In the genomic region with DNA sequence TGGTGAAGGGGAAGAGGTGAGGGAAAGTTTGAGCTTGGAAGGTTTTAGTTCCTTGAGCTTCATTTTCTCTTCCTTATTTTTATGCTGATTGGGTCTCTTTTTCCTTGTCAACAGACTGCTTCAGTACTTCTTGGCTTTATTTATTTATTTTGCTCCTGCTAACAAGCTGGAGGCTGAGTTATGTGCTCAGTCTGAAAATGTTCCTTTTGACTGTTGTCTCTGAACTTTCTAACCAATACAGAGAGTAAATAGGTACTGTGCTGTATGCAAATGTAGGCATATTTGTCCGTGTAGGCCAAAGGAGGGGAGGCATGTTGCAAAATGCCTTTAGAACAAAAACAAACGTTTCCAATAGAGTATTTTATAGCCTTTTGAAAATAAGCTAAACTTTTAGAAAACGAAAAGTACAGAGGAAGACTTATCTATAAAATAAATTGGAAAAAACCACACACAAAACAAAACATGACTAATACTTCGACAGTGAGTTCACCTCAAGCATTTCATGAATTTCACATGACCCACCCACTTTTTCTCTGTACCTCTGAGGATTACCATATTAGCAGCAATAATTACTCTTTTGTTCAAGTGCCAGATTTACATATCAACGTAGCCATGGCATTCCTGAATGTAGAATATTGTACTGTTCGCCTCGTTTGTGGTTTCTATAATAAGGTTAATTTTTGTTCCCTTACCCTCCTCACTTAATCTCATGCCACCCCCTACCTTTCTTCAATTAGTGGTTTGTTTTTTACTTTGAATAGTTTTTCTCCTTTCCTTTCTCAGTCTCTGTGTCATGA, we compare ENCODE assay signal across 1 cellular context.
TF ChIP-seq lines count a peak whose summit lies in the region.

No MANE protein-coding gene starts in this region.

TF ChIP-seq in GM12878, 131 proteins besides CTCF, POLR2A, EP300 and RAD21 (continues in another document):
- TF ChIP-seq, protein P1, sequence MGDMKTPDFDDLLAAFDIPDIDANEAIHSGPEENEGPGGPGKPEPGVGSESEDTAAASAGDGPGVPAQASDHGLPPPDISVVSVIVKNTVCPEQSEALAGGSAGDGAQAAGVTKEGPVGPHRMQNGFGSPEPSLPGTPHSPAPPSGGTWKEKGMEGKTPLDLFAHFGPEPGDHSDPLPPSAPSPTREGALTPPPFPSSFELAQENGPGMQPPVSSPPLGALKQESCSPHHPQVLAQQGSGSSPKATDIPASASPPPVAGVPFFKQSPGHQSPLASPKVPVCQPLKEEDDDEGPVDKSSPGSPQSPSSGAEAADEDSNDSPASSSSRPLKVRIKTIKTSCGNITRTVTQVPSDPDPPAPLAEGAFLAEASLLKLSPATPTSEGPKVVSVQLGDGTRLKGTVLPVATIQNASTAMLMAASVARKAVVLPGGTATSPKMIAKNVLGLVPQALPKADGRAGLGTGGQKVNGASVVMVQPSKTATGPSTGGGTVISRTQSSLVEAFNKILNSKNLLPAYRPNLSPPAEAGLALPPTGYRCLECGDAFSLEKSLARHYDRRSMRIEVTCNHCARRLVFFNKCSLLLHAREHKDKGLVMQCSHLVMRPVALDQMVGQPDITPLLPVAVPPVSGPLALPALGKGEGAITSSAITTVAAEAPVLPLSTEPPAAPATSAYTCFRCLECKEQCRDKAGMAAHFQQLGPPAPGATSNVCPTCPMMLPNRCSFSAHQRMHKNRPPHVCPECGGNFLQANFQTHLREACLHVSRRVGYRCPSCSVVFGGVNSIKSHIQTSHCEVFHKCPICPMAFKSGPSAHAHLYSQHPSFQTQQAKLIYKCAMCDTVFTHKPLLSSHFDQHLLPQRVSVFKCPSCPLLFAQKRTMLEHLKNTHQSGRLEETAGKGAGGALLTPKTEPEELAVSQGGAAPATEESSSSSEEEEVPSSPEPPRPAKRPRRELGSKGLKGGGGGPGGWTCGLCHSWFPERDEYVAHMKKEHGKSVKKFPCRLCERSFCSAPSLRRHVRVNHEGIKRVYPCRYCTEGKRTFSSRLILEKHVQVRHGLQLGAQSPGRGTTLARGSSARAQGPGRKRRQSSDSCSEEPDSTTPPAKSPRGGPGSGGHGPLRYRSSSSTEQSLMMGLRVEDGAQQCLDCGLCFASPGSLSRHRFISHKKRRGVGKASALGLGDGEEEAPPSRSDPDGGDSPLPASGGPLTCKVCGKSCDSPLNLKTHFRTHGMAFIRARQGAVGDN (IDR thresholded peaks at IDR 0.05), result 0 out of 2 replicates have a peak, but pooled peaks have one; percentile 26
- peak; percentile 59; the same call in 1 of the 2 replicates for TF ChIP-seq SPI1 (IDR thresholded peaks at IDR 0.05; ENCODE audit: borderline replicate concordance, insufficient read depth, low read depth, low read length)
- TF ChIP-seq E4F1 (IDR thresholded peaks at IDR 0.05; ENCODE audit: borderline replicate concordance, partially characterized antibody), result no peak
- peak; percentile 11 for TF ChIP-seq CUX1 (IDR thresholded peaks at IDR 0.05; ENCODE audit: insufficient replicate concordance, low read depth, low read length)
- peak in 1 of 2 experiments; percentile 80; a peak in 1 of 4 replicates for TF ChIP-seq CEBPB (IDR thresholded peaks at IDR 0.05; ENCODE audit: borderline replicate concordance in 1 of 2, low read depth in 2 of 2, low read length in 2 of 2)
- peak; percentile 84 for TF ChIP-seq JUNB (IDR thresholded peaks at IDR 0.05)
- TF ChIP-seq IKZF1 (conservative IDR thresholded peaks at IDR 0.05), result peak; percentile 46
- TF ChIP-seq RAD51 (IDR thresholded peaks at IDR 0.05), result peak; percentile 60; the same call in 1 of the 2 replicates
- TF ChIP-seq, protein P2, sequence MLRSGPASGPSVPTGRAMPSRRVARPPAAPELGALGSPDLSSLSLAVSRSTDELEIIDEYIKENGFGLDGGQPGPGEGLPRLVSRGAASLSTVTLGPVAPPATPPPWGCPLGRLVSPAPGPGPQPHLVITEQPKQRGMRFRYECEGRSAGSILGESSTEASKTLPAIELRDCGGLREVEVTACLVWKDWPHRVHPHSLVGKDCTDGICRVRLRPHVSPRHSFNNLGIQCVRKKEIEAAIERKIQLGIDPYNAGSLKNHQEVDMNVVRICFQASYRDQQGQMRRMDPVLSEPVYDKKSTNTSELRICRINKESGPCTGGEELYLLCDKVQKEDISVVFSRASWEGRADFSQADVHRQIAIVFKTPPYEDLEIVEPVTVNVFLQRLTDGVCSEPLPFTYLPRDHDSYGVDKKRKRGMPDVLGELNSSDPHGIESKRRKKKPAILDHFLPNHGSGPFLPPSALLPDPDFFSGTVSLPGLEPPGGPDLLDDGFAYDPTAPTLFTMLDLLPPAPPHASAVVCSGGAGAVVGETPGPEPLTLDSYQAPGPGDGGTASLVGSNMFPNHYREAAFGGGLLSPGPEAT (IDR thresholded peaks at IDR 0.05; ENCODE audit: low read depth), result peak; percentile 62
- TF ChIP-seq IKZF2 (IDR thresholded peaks at IDR 0.05), result peak; percentile 62 to 77; a peak in 3 of 4 replicates
- peak; percentile 93 for TF ChIP-seq MTA2 (IDR thresholded peaks at IDR 0.05; ENCODE audit: low read depth)
- no peak for TF ChIP-seq CBX5 (IDR thresholded peaks at IDR 0.05; ENCODE audit: low read depth)
- TF ChIP-seq TAF1 (IDR thresholded peaks at IDR 0.05; ENCODE audit: borderline replicate concordance, low read depth, low read length), result peak; percentile 20; the same call in 1 of the 2 replicates
- peak; percentile 54; the same call in 1 of the 2 replicates for TF ChIP-seq CBFB (IDR thresholded peaks at IDR 0.05; ENCODE audit: low read depth)
- TF ChIP-seq, protein P3, sequence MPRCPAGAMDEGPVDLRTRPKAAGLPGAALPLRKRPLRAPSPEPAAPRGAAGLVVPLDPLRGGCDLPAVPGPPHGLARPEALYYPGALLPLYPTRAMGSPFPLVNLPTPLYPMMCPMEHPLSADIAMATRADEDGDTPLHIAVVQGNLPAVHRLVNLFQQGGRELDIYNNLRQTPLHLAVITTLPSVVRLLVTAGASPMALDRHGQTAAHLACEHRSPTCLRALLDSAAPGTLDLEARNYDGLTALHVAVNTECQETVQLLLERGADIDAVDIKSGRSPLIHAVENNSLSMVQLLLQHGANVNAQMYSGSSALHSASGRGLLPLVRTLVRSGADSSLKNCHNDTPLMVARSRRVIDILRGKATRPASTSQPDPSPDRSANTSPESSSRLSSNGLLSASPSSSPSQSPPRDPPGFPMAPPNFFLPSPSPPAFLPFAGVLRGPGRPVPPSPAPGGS (IDR thresholded peaks at IDR 0.05; ENCODE audit: borderline replicate concordance, insufficient read depth, low read depth, low read length, poor library complexity, severe bottlenecking), result no peak
- peak; percentile 76 for TF ChIP-seq MEF2B (IDR thresholded peaks at IDR 0.05; ENCODE audit: partially characterized antibody, poor library complexity, severe bottlenecking)
- TF ChIP-seq, protein P4, sequence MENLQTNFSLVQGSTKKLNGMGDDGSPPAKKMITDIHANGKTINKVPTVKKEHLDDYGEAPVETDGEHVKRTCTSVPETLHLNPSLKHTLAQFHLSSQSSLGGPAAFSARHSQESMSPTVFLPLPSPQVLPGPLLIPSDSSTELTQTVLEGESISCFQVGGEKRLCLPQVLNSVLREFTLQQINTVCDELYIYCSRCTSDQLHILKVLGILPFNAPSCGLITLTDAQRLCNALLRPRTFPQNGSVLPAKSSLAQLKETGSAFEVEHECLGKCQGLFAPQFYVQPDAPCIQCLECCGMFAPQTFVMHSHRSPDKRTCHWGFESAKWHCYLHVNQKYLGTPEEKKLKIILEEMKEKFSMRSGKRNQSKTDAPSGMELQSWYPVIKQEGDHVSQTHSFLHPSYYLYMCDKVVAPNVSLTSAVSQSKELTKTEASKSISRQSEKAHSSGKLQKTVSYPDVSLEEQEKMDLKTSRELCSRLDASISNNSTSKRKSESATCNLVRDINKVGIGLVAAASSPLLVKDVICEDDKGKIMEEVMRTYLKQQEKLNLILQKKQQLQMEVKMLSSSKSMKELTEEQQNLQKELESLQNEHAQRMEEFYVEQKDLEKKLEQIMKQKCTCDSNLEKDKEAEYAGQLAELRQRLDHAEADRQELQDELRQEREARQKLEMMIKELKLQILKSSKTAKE (IDR thresholded peaks at IDR 0.05; ENCODE audit: low read depth, poor library complexity, severe bottlenecking), result peak; percentile 69
- peak; percentile 94 for TF ChIP-seq ATF2 (IDR thresholded peaks at IDR 0.05; ENCODE audit: low read length)
- TF ChIP-seq MXI1 (IDR thresholded peaks at IDR 0.05; ENCODE audit: low read depth, low read length), result peak; percentile 32; the same call in 1 of the 2 replicates
- TF ChIP-seq ATF7 (IDR thresholded peaks at IDR 0.05; ENCODE audit: low read depth), result peak; percentile 89
- peak; percentile 72; the same call in 1 of the 2 replicates for TF ChIP-seq ASH2L (IDR thresholded peaks at IDR 0.05; ENCODE audit: borderline replicate concordance, low read depth)
- peak; percentile 11; the same call in 1 of the 2 replicates for TF ChIP-seq BMI1 (IDR thresholded peaks at IDR 0.05; ENCODE audit: borderline replicate concordance)
- peak; percentile 52; the same call in 1 of the 2 replicates for TF ChIP-seq BCL11A (IDR thresholded peaks at IDR 0.05; ENCODE audit: low read depth, low read length)
- TF ChIP-seq ZSCAN29 (IDR thresholded peaks at IDR 0.05), result no peak
- peak; percentile 63; the same call in 1 of the 2 replicates for TF ChIP-seq ZBED1 (IDR thresholded peaks at IDR 0.05; ENCODE audit: borderline replicate concordance)
- 0 out of 4 replicates have a peak, but pooled peaks of 1 of the 2 experiments have one; percentile 45 for TF ChIP-seq SRF (IDR thresholded peaks at IDR 0.05; ENCODE audit: low read depth in 2 of 2, low read length in 2 of 2)
- TF ChIP-seq PKNOX1 (IDR thresholded peaks at IDR 0.05), result peak; percentile 31; the same call in 1 of the 2 replicates
- TF ChIP-seq GATAD2B (conservative IDR thresholded peaks at IDR 0.05; ENCODE audit: low read depth), result peak; percentile 34; the same call in 1 of the 2 replicates
- TF ChIP-seq YY1 (IDR thresholded peaks at IDR 0.05; ENCODE audit: low read depth, low read length), result no peak
- no peak for TF ChIP-seq SIX5 (IDR thresholded peaks at IDR 0.05; ENCODE audit: low read depth, low read length, severe bottlenecking)
